Comparison of ENCODE assay signal across 1 cellular context in the genomic region with DNA sequence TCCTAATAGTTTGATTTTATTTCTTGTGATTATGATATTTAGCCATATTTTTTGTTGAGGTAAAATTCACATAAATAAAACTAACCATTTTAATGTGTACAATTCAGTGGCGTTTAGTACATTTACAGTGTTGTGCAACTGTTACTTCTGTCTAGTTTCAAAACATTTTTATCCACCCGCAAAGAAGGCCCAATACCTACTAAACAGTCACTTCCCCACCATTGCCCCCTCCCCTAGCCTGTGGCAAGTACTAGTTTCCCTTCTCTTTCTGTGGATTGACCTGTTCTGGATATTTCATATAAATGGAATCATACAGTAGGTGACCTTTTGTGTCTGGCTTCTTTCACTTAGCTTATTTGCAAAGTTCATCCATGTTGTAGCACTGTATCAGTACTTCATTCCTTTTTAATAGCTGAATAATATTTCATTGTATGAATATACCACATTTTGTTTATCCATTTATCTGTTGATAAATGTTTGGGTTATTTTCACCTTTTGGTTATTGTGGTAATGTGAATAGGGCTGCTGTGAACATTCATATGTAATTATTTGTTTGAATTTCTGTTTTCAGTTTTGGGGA.
TF ChIP-seq lines count a peak whose summit lies in the region.

No MANE protein-coding gene starts in this region.

TF ChIP-seq in K562, 482 proteins besides CTCF, POLR2A, EP300 and RAD21:
- TF ChIP-seq NCOR1 (IDR thresholded peaks at IDR 0.05) (no peak), CEBPB (tag; IDR thresholded peaks at IDR 0.05) (peak; percentile 47; the same call in 1 of the 2 replicates), ZFX (CRISPR knock-in tag; IDR thresholded peaks at IDR 0.05) (peak; percentile 34; the same call in 1 of the 2 replicates)
